In genomic region chr13:41222259-41222852, GRCh38 we compare ENCODE assay signal across 8 cellular contexts. TPM values are rescaled to one million over a fixed set of nuclear protein-coding genes. Genes with fewer than 3 reads are reported as not detected.
DNase-seq lines count a peak whose midpoint lies in the region; ATAC-seq and TF ChIP-seq lines count a peak whose summit lies in the region.

No MANE protein-coding gene starts in this region.

- no peaks in the 10 kb centered on the region for H3K36me3 ChIP-seq in prostate gland

- H3K9me3 ChIP-seq in prostate gland = no peaks in the 10 kb centered on the region

- TF ChIP-seq POLR2A in prostate gland (IDR thresholded peaks at IDR 0.05) = no peak

- H3K27ac ChIP-seq in C4-2B (no peak overlapping the region), prostate gland (peak overlapping the region in 1 of 2 donors; percentile 43)

- no peak overlapping the region for H3K4me3 ChIP-seq in prostate gland

- ATAC-seq in GM18868 (IDR thresholded peaks at IDR 0.05; ENCODE audit: unreplicated experiment) (peak; percentile 88), HG03571 (IDR thresholded peaks at IDR 0.05; ENCODE audit: unreplicated experiment) (peak; percentile 89), GM21717 (IDR thresholded peaks at IDR 0.05; ENCODE audit: unreplicated experiment) (no peak)

- intact Hi-C loops in prostate gland (cut with DNase I) = loop anchor here (5.0 kb wide), 1 partner anchor 145 kb away; no protein-coding TSS in a partner anchor

- peak; percentile 60 for DNase-seq in RKO (ENCODE audit: low spot score)
- peak; percentile 71 for DNase-seq in activated effector memory CD4-positive, alpha-beta T cell treated with anti-CD3 and anti-CD28 coated beads, Interleukin-2, amount 50 U/mL, for 16 hours
- DNase-seq in globus pallidus (ENCODE audit: low spot score) = peak; percentile 41
- peak; percentile 41 for DNase-seq in prostate gland (ENCODE audit: low spot score)

- 63% methylated on average over 6 of the region's 6 CpGs for WGBS in prostate gland

- TF ChIP-seq CTCF in C4-2B (conservative IDR thresholded peaks at IDR 0.05) = peak; percentile 77
- peak; percentile 30 to 76 (median 71) for TF ChIP-seq CTCF in prostate gland (IDR thresholded peaks at IDR 0.05)

- no peaks in the 10 kb centered on the region for H3K27me3 ChIP-seq in prostate gland (replicated peaks; ENCODE audit: insufficient read depth)

- H3K4me1 ChIP-seq in prostate gland (replicated peaks) = peaks cover 3% of the 10 kb centered on the region

RNA-seq across cellular contexts. Expression of gene KBTBD7, which starts 28.0 kb away (rescaled TPM):
- 10 to 100 TPM; 10.5 to 13.2 TPM for total RNA-seq in prostate gland

RNA-seq across cellular contexts. Expression of gene MTRF1, which starts 41.0 kb away (rescaled TPM):
- total RNA-seq in prostate gland = 10 to 100 TPM; 10.8 to 22.2 TPM
